ENCODE assay signal across 12 cellular contexts in genomic region chr18:37282386-37283037, GRCh38.
DNase-seq lines count a peak whose midpoint lies in the region; FAIRE-seq and TF ChIP-seq lines count a peak whose summit lies in the region.
"Had no signal": no experiment of that assay in that cellular context is flagged by ENCODE, and none has a peak within 500 bp of the region (broad histone marks: within the 10 kb centered on the region; RNA-seq: fewer than 3 reads in every experiment).

No MANE protein-coding gene starts in this region.

- intact Hi-C loops in activated naive CD4-positive, alpha-beta T cell treated with anti-CD3 and anti-CD28 coated beads for 36 hours (cut with micrococcal nuclease): no loop called here

- no peak overlapping the region for H3K14ac ChIP-seq in H1 (ENCODE audit: insufficient read length)

- H3K23ac ChIP-seq in H1 (ENCODE audit: insufficient read length): no peak overlapping the region

- CTCF ChIA-PET in H1 (lab: Charles Lee; ENCODE audit: partially characterized antibody): interaction anchor here (0.6 to 3.7 kb wide), 15 partner anchors 9 to 263 kb away, joined by 3 to 26 read pairs (median 3); no protein-coding TSS in a partner anchor
- CTCF ChIA-PET in activated naive CD4-positive, alpha-beta T cell treated with anti-CD3 and anti-CD28 coated beads for 36 hours (lab: Charles Lee): no interaction called here

- H4K20me1 ChIP-seq in H1 (replicated peaks in 1 of 2; ENCODE audit: control insufficient read depth in 1 of 2, insufficient read depth in 2 of 2, low read length in 2 of 2): peaks cover 0 to 5% of the 10 kb centered on the region in 2 experiments

- H3K4me1 Mint-ChIP-seq in activated naive CD4-positive, alpha-beta T cell treated with anti-CD3 and anti-CD28 coated beads for 36 hours (ENCODE audit: low read depth): no peaks in the 10 kb centered on the region

- H2AFZ ChIP-seq in H1 (ENCODE audit: low read length): no peak overlapping the region

- no peak overlapping the region for H4K5ac ChIP-seq in H1 (ENCODE audit: insufficient read length, low read depth, low read length)

- H2BK120ac ChIP-seq in H1 (replicated peaks; ENCODE audit: low read depth, low read length): no peak overlapping the region

- H3K9me3 Mint-ChIP-seq in activated naive CD4-positive, alpha-beta T cell treated with anti-CD3 and anti-CD28 coated beads for 36 hours: peaks cover 3% of the 10 kb centered on the region

- POLR2A ChIA-PET in H1 (lab: Charles Lee; ENCODE audit: partially characterized antibody): no interaction called here

- no peak overlapping the region for H3K4me2 ChIP-seq in H1 (ENCODE audit: insufficient read depth in 1 of 2, low read depth in 2 of 2, low read length in 2 of 2)

- no peak overlapping the region for H3K27ac ChIP-seq in H1 (ENCODE audit: low read depth, low read length)
- H3K27ac ChIP-seq: SK-N-MC, upper lobe of left lung had no signal

- H3K27ac Mint-ChIP-seq in activated naive CD4-positive, alpha-beta T cell treated with anti-CD3 and anti-CD28 coated beads for 36 hours: no peak overlapping the region

- WGBS in H1 (ENCODE audit: extremely low coverage in 1 of 2, insufficient coverage in 1 of 2, insufficient read length in 1 of 2, insufficient replicate concordance in 2 of 2, low coverage in 1 of 2, low lambda C conversion rate in 2 of 2, missing lambda C conversion rate in 1 of 2), 2 experiments: 84% methylated on average over 5 of the region's 5 CpGs; no CpG with 5 or more reads in 1 of the 2 experiments

- H2AK5ac ChIP-seq in H1 (ENCODE audit: low read depth, low read length): no peak overlapping the region

- TF ChIP-seq EP300 in H1 (IDR thresholded peaks at IDR 0.05; ENCODE audit: borderline replicate concordance in 1 of 2, low read depth in 2 of 2, low read length in 2 of 2): no peak

- peak; percentile 56 to 71 for TF ChIP-seq RAD21 in H1 (IDR thresholded peaks at IDR 0.05 in 1 of 2, conservative IDR thresholded peaks at IDR 0.05 in 1 of 2; ENCODE audit: low read depth in 2 of 2, low read length in 2 of 2)

- 0 out of 2 replicates have a peak overlapping the region, but pooled peaks have one; percentile 92 for H2BK15ac ChIP-seq in H1 (ENCODE audit: low read length)

- H3K36me3 Mint-ChIP-seq in activated naive CD4-positive, alpha-beta T cell treated with anti-CD3 and anti-CD28 coated beads for 36 hours (ENCODE audit: low read depth): no peaks in the 10 kb centered on the region

- H3K56ac ChIP-seq in H1 (replicated peaks; ENCODE audit: insufficient read length, low read depth, low read length): no peak overlapping the region

- H3K4me1 ChIP-seq in H1 (replicated peaks in 1 of 4; ENCODE audit: control insufficient read depth in 3 of 4, insufficient read depth in 4 of 4, low read length in 3 of 4): peaks cover 0 to 3% (median 0%) of the 10 kb centered on the region in 4 experiments; a peak in 2 of 7 replicates
- H3K4me1 ChIP-seq: upper lobe of left lung had no signal

- peaks cover 5% of the 10 kb centered on the region; the same call in 1 of the 2 replicates for H3K23me2 ChIP-seq in H1 (ENCODE audit: low read depth, low read length)

- H2BK12ac ChIP-seq in H1 (ENCODE audit: low read depth, low read length): no peak overlapping the region

- H3K18ac ChIP-seq in H1 (ENCODE audit: extremely low read depth, low read length): no peak overlapping the region

- H3K27me3 ChIP-seq in H1 (replicated peaks in 1 of 4; ENCODE audit: control insufficient read depth in 3 of 4, extremely low read depth in 1 of 4, insufficient read depth in 3 of 4, low read length in 3 of 4): no peaks in the 10 kb centered on the region; a peak in 1 of 7 replicates
- H3K27me3 ChIP-seq: upper lobe of left lung had no signal

- H4K8ac ChIP-seq in H1 (ENCODE audit: extremely low read depth, insufficient read depth, low read length): no peak overlapping the region

- FAIRE-seq in H1 (lab: Jason Lieb, UNC): no peak

- no peak overlapping the region for H2BK20ac ChIP-seq in H1 (ENCODE audit: low read length)

- no peaks in the 10 kb centered on the region for H3K79me1 ChIP-seq in H1 (ENCODE audit: low read depth, low read length)

- no peak for TF ChIP-seq POLR2A in H1 (IDR thresholded peaks at IDR 0.05; ENCODE audit: control extremely low read depth in 1 of 2, low read depth in 2 of 2, low read length in 2 of 2)

- H3K9ac ChIP-seq in H1 (replicated peaks in 1 of 4; ENCODE audit: extremely low read depth in 1 of 4, low read depth in 3 of 4, low read length in 3 of 4): no peak overlapping the region

- H3K4ac ChIP-seq in H1 (replicated peaks; ENCODE audit: insufficient read length, low read depth, low read length): no peak overlapping the region

- H3K9me3 ChIP-seq in H1 (ENCODE audit: insufficient read depth in 2 of 2, low read depth in 1 of 2, low read length in 1 of 2): no peaks in the 10 kb centered on the region
- H3K9me3 ChIP-seq: upper lobe of left lung had no signal

- no peak overlapping the region for H3K4me3 Mint-ChIP-seq in activated naive CD4-positive, alpha-beta T cell treated with anti-CD3 and anti-CD28 coated beads for 36 hours

- H3K36me3 ChIP-seq in H1 (ENCODE audit: control insufficient read depth in 2 of 4, insufficient read depth in 4 of 4, low read length in 3 of 4): no peaks in the 10 kb centered on the region
- H3K36me3 ChIP-seq: upper lobe of left lung had no signal

- no peaks in the 10 kb centered on the region for H3K79me2 ChIP-seq in H1 (ENCODE audit: control insufficient read depth in 1 of 2, insufficient read depth in 2 of 2, low read length in 2 of 2)

- no peak overlapping the region for H2BK5ac ChIP-seq in H1 (ENCODE audit: low read depth, low read length)

- TF ChIP-seq CTCF in H1 (IDR thresholded peaks at IDR 0.05; ENCODE audit: control extremely low read depth in 1 of 3, insufficient read depth in 1 of 3, low read depth in 1 of 3, low read length in 3 of 3) (peak; percentile 76 to 83 (median 82)), retinal pigment epithelial cell (conservative IDR thresholded peaks at IDR 0.05; ENCODE audit: low read depth, low read length) (peak; percentile 78)

- H3K27me3 Mint-ChIP-seq in activated naive CD4-positive, alpha-beta T cell treated with anti-CD3 and anti-CD28 coated beads for 36 hours (ENCODE audit: low read depth): peaks cover 22% of the 10 kb centered on the region

- H3K4me3 ChIP-seq in H1 (ENCODE audit: extremely low read depth in 1 of 4, insufficient read depth in 2 of 4, low read depth in 3 of 4, low read length in 4 of 4) (no peak overlapping the region), retinal pigment epithelial cell (ENCODE audit: low read length) (no peak overlapping the region)
- H3K4me3 ChIP-seq: SK-N-MC, upper lobe of left lung had no signal

- H4K91ac ChIP-seq in H1 (replicated peaks; ENCODE audit: insufficient read length, low read length): no peak overlapping the region

- DNase-seq in NCI-H748 (lab: John Stamatoyannopoulos, UW; ENCODE audit: unreplicated experiment) (peak; percentile 19), NCI-H748 treated with DMSO at 0.1 percent for 48 hours (lab: John Stamatoyannopoulos, UW) (no peak), NCI-H69 (lab: John Stamatoyannopoulos, UW) (peak; percentile 57), H1 (ENCODE audit: low read depth in 1 of 2, low spot score in 2 of 2) (no peak), retinal pigment epithelial cell (ENCODE audit: low read depth) (no peak), NCI-H1092 (lab: John Stamatoyannopoulos, UW) (no peak), activated gamma-delta T cell (lab: John Stamatoyannopoulos, UW) (no peak)
- no peak for DNase-seq in activated naive CD4-positive, alpha-beta T cell treated with anti-CD3 and anti-CD28 coated beads for 36 hours
- DNase-seq: hippocampal formation, NCI-H1694 treated with DMSO at 0.1 percent for 48 hours, upper lobe of left lung had no signal

TF ChIP-seq in H1, 55 proteins besides CTCF, POLR2A, EP300 and RAD21:
- no peak for TF ChIP-seq CREB1 (IDR thresholded peaks at IDR 0.05)

Comparison
In these comparisons a context has a peak if more than half of its experiments do, and no peak if none do; other contexts are left out.
1. DNase-seq: peak in NCI-H748 (single experiment) and NCI-H69 (single experiment); none in NCI-H748 treated with DMSO at 0.1 percent for 48 hours (single experiment), H1 (0 of 2), retinal pigment epithelial cell (single experiment), NCI-H1092 (single experiment), activated naive CD4-positive, alpha-beta T cell treated with anti-CD3 and anti-CD28 coated beads for 36 hours (single experiment) and activated gamma-delta T cell (single experiment).